In genomic region chr12:110575326-110575725, GRCh38 we compare ENCODE assay signal across 11 cellular contexts. TPM values are rescaled to one million over a fixed set of nuclear protein-coding genes. Genes with fewer than 3 reads are reported as not detected.
DNase-seq lines count a peak whose midpoint lies in the region; ATAC-seq and TF ChIP-seq lines count a peak whose summit lies in the region.
"Had no signal": no experiment of that assay in that cellular context is flagged by ENCODE, and none has a peak within 500 bp of the region (broad histone marks: within the 10 kb centered on the region; RNA-seq: fewer than 3 reads in every experiment).

No MANE protein-coding gene starts in this region.

- 4 to 33% (median 16%) methylated on average over 1 of the region's 1 CpG for WGBS in psoas muscle, 3 donors

- no peak overlapping the region for H3K27ac Mint-ChIP-seq in Caco-2 (ENCODE audit: unreplicated experiment)
- H3K27ac Mint-ChIP-seq: H9 had no signal

- H3K27me3 ChIP-seq in Caco-2 (replicated peaks; ENCODE audit: control insufficient read depth, insufficient read depth, low read length): no peaks in the 10 kb centered on the region
- no peaks in the 10 kb centered on the region for H3K27me3 ChIP-seq in psoas muscle (ENCODE audit: insufficient read depth in 3 of 3, low read length in 2 of 3)
- H3K27me3 ChIP-seq: SJCRH30 had no signal

- TF ChIP-seq CTCF in Caco-2 (IDR thresholded peaks at IDR 0.05; ENCODE audit: insufficient read depth in 1 of 2, low read depth in 1 of 2, low read length in 1 of 2, severe bottlenecking in 1 of 2, unreplicated experiment in 1 of 2): no peak
- TF ChIP-seq CTCF in fibroblast of mammary gland (conservative IDR thresholded peaks at IDR 0.05; ENCODE audit: control insufficient read depth, insufficient read depth, low read depth, low read length): no peak
- TF ChIP-seq CTCF in psoas muscle (IDR thresholded peaks at IDR 0.05): no peak

- POLR2A ChIA-PET in Caco-2 (lab: Charles Lee): interaction anchor here (0.6 to 1.0 kb wide), 7 partner anchors 37 to 1111 kb away, joined by 3 to 13 read pairs (median 5); partner anchors contain the start of genes ACAD10, ARPC3, FAM216A and GPN3

- H3K9me3 ChIP-seq in Caco-2: peaks cover 17% of the 10 kb centered on the region
- peaks cover 7% of the 10 kb centered on the region for H3K9me3 ChIP-seq in psoas muscle

- H3K27ac ChIP-seq in psoas muscle: peak overlapping the region; percentile 97
- H3K27ac ChIP-seq: SJCRH30 had no signal

- peaks cover 23% of the 10 kb centered on the region for H3K4me1 Mint-ChIP-seq in Caco-2 (ENCODE audit: low read depth, unreplicated experiment)

- BruUV-seq in Caco-2 (replicated peaks; lab: Mats Ljungman, UMichigan): no TSS peak

- H3K4me1 ChIP-seq in Caco-2: peaks cover 20% of the 10 kb centered on the region
- H3K4me1 ChIP-seq in psoas muscle: peaks cover 77% of the 10 kb centered on the region
- H3K4me1 ChIP-seq: SJCRH30 had no signal

- no peaks in the 10 kb centered on the region for H3K27me3 Mint-ChIP-seq in Caco-2 (ENCODE audit: insufficient read depth, unreplicated experiment)

- no peak overlapping the region for H3K4me3 Mint-ChIP-seq in Caco-2 (ENCODE audit: unreplicated experiment)
- H3K4me3 Mint-ChIP-seq: H9 had no signal

- no peaks in the 10 kb centered on the region for H3K36me3 Mint-ChIP-seq in Caco-2 (ENCODE audit: insufficient read depth, unreplicated experiment)

- intact Hi-C loops in Caco-2 (cut with micrococcal nuclease; ENCODE audit: unreplicated experiment): no loop called here
- intact Hi-C loops in psoas muscle (cut with DNase I): no loop called here

- DNase-seq in Caco-2 (peak; percentile 46 to 63), OCI-M1 (lab: John Stamatoyannopoulos, UW) (peak; percentile 18), fibroblast of mammary gland (ENCODE audit: low read depth) (peak; percentile 36), psoas muscle (no peak), medulla oblongata (ENCODE audit: extremely low spot score) (no peak), iPS-NIHi11 (ENCODE audit: low spot score) (no peak)
- no peak for DNase-seq in effector CD8-positive, alpha-beta T cell (lab: John Stamatoyannopoulos, UW)
- DNase-seq: H9, NCI-H345, SJCRH30 had no signal

- no peak overlapping the region for H3K4me3 ChIP-seq in Caco-2 (ENCODE audit: low read depth, low read length)
- no peak overlapping the region for H3K4me3 ChIP-seq in fibroblast of mammary gland (ENCODE audit: control insufficient read depth, low read depth, low read length)
- H3K4me3 ChIP-seq in psoas muscle: peak overlapping the region; percentile 3
- H3K4me3 ChIP-seq: SJCRH30 had no signal

- no peaks in the 10 kb centered on the region for H3K36me3 ChIP-seq in Caco-2 (ENCODE audit: control insufficient read depth, insufficient read depth, low read length)
- H3K36me3 ChIP-seq in psoas muscle (ENCODE audit: insufficient read depth in 1 of 2, low read depth in 1 of 2): no peaks in the 10 kb centered on the region

- CTCF ChIA-PET in Caco-2 (lab: Charles Lee): interaction anchor here (0.5 to 1.2 kb wide), 7 partner anchors 10 to 125 kb away, joined by 3 to 12 read pairs (median 5); partner anchors contain the start of genes ARPC3 and GPN3

- ATAC-seq in psoas muscle: peak in 3 of 4 donors; percentile 52 to 72 (median 58)
- no peak for ATAC-seq in GM21529 (IDR thresholded peaks at IDR 0.05; ENCODE audit: unreplicated experiment)

- no peaks in the 10 kb centered on the region for H3K9me3 Mint-ChIP-seq in Caco-2 (ENCODE audit: unreplicated experiment)

RNA-seq across cellular contexts. Expression of gene PPTC7, which starts 7.8 kb away (rescaled TPM):
- total RNA-seq in Caco-2 (2022): 18.2 and 19.0 TPM in 2 replicates
- 100 to 1,000 TPM in 2 of 4 donors, 10 to 100 TPM in 2; 61.1 to 213 (median 86.7) TPM for total RNA-seq in psoas muscle
- polyA plus RNA-seq in psoas muscle: 100 to 1,000 TPM in 1 of 3 donors, 10 to 100 TPM in 2; 54.6 to 134 (median 65.4) TPM

RNA-seq across cellular contexts. Expression of gene TCTN1, which starts 38.6 kb away (rescaled TPM):
- 13.6 and 13.8 TPM in 2 replicates for total RNA-seq in Caco-2 (2022)
- 10 to 100 TPM in 3 of 4 donors, 1 to 10 TPM in 1; 8.6 to 23.5 (median 12.7) TPM for total RNA-seq in psoas muscle
- polyA plus RNA-seq in psoas muscle: 10 to 100 TPM in 2 of 3 donors, 1 to 10 TPM in 1; 4.0 to 24.7 (median 12.1) TPM

Comparison
In these comparisons a context has a peak if more than half of its experiments do, and no peak if none do; other contexts are left out.
1. DNase-seq: peak in Caco-2 (2 of 2), OCI-M1 (single experiment) and fibroblast of mammary gland (single experiment); none in psoas muscle (0 of 2), effector CD8-positive, alpha-beta T cell (single experiment), medulla oblongata (single experiment) and iPS-NIHi11 (single experiment).